ENCODE assay signal across 1 cellular context in genomic region chr6:151137441-151137984, GRCh38.
TF ChIP-seq lines count a peak whose summit lies in the region.

No MANE protein-coding gene starts in this region.

TF ChIP-seq in K562, 482 proteins besides CTCF, POLR2A, EP300 and RAD21 (continued from another document):
- no peak for TF ChIP-seq DIDO1 (tag; IDR thresholded peaks at IDR 0.05; ENCODE audit: low read depth)
